ENCODE assay signal across 26 cellular contexts in the genomic region with DNA sequence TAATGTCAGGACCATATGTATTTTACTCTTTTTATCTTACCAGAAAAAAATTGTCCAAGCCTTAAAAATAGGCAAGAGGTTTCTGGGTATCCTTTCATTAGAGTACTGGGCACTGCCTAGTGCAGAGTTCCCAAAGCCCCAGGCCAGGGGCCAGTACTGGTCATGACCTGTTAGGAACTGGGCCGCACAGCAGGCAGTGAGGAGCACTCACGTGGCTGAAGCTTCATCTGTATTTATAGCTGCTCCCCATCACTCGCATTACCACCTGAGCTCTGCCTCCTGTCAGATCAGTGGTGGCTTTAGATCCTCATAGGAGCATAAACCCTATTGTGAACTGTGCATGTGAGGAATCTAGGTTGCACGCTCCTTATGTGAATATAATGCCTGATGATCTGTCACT.
"Had no signal": no experiment of that assay in that cellular context is flagged by ENCODE, and none has a peak within 500 bp of the region (broad histone marks: within the 10 kb centered on the region; RNA-seq: fewer than 3 reads in every experiment).

No MANE protein-coding gene starts in this region.

- H3K4me3 Mint-ChIP-seq: immature natural killer cell; naive thymus-derived CD8-positive, alpha-beta T cell; nephron; neural crest cell; stimulated activated memory B cell treated with anti-CD40 and anti-IgM and Interleukin-4, amounts not matched to agents 10 μg/mL and 1 μg/mL and 100 μg/mL, for 72 hours had no signal

- H2AFZ ChIP-seq: parathyroid adenoma had no signal

- ATAC-seq: naive thymus-derived CD8-positive, alpha-beta T cell; psoas muscle; right lobe of liver; stimulated activated memory B cell treated with anti-CD40 and anti-IgM and Interleukin-4, amounts not matched to agents 10 μg/mL and 1 μg/mL and 100 μg/mL, for 72 hours had no signal

- FAIRE-seq: islet of Langerhans had no signal

- H3K4me3 ChIP-seq: left ventricle myocardium inferior, lung, psoas muscle, right lobe of liver, smooth muscle cell, stomach, testis, thyroid gland, transverse colon, upper lobe of left lung, vagina had no signal

- H3K4me1 ChIP-seq: left ventricle myocardium inferior, parathyroid adenoma, psoas muscle, testis, transverse colon, vagina had no signal

- H3K4me1 Mint-ChIP-seq: stimulated activated memory B cell treated with anti-CD40 and anti-IgM and Interleukin-4, amounts not matched to agents 10 μg/mL and 1 μg/mL and 100 μg/mL, for 72 hours had no signal

- H3K4me2 ChIP-seq: smooth muscle cell had no signal

- H3K27ac ChIP-seq: left ventricle myocardium inferior, neutrophil, parathyroid adenoma, psoas muscle, right lobe of liver, stomach, testis, thyroid gland, transverse colon, upper lobe of left lung, vagina had no signal

- H3K9me3 ChIP-seq: left ventricle myocardium inferior, neutrophil, psoas muscle, right lobe of liver, stomach, testis, thyroid gland, transverse colon, upper lobe of left lung, vagina had no signal

- H3K27ac Mint-ChIP-seq: immature natural killer cell; naive thymus-derived CD8-positive, alpha-beta T cell; nephron; stimulated activated memory B cell treated with anti-CD40 and anti-IgM and Interleukin-4, amounts not matched to agents 10 μg/mL and 1 μg/mL and 100 μg/mL, for 72 hours had no signal

- H3K79me2 ChIP-seq: parathyroid adenoma had no signal

- H3K36me3 Mint-ChIP-seq: stimulated activated memory B cell treated with anti-CD40 and anti-IgM and Interleukin-4, amounts not matched to agents 10 μg/mL and 1 μg/mL and 100 μg/mL, for 72 hours had no signal

- H3K9ac ChIP-seq: parathyroid adenoma had no signal

- H3K9me3 Mint-ChIP-seq: immature natural killer cell; nephron; stimulated activated memory B cell treated with anti-CD40 and anti-IgM and Interleukin-4, amounts not matched to agents 10 μg/mL and 1 μg/mL and 100 μg/mL, for 72 hours had no signal

- H3K36me3 ChIP-seq: left ventricle myocardium inferior, neutrophil, right lobe of liver, stomach, thyroid gland, transverse colon, upper lobe of left lung, vagina had no signal

- DNase-seq: hypothalamus; immature natural killer cell; left ventricle myocardium inferior; naive thymus-derived CD8-positive, alpha-beta T cell; occipital lobe; psoas muscle; right lobe of liver; stimulated activated CD4-positive, alpha-beta T cell treated with anti-CD3 and anti-CD28 coated beads, Interleukin-1b, Interleukin-23, amount 100 ng/mL, for 48 hours; stimulated activated CD4-positive, alpha-beta T cell treated with anti-CD3 and anti-CD28 coated beads, Interleukin-2, amount 100 ng/mL, for 48 hours; stimulated activated CD4-positive, alpha-beta T cell treated with anti-CD3 and anti-CD28 coated beads, Interleukin-4, amount 100 ng/mL, for 4 hours; stimulated activated CD8-positive, alpha-beta memory T cell treated with anti-CD3 and anti-CD28 coated beads, Interleukin-4, amount 100 ng/mL, for 48 hours; stimulated activated naive CD4-positive, alpha-beta T cell treated with Interleukin-2 at 50 U/mL for 16 hours; stomach; testis; thyroid gland; transverse colon; upper lobe of left lung had no signal

- H3K27me3 ChIP-seq: neutrophil, right lobe of liver, stomach, testis, thyroid gland, transverse colon, upper lobe of left lung, vagina had no signal
